In genomic region chr18:63099848-63100625, GRCh38 we compare ENCODE assay signal across 10 cellular contexts.
A peak's percentile ranks its signal among the peaks of the same experiment; 100 is the strongest.
DNase-seq lines count a peak whose midpoint lies in the region; ATAC-seq and TF ChIP-seq lines count a peak whose summit lies in the region.
"Had no signal": no experiment of that assay in that cellular context is flagged by ENCODE, and none has a peak within 500 bp of the region (broad histone marks: within the 10 kb centered on the region; RNA-seq: fewer than 3 reads in every experiment).

No MANE protein-coding gene starts in this region.

- no peak for TF ChIP-seq POLR2A in upper lobe of left lung (IDR thresholded peaks at IDR 0.05)

- H3K9me3 Mint-ChIP-seq in activated naive CD4-positive, alpha-beta T cell treated with anti-CD3 and anti-CD28 coated beads, Interleukin-2, amount 10 ng/mL, durations not matched to agents 7 days and 5 days: peaks cover 5% of the 10 kb centered on the region
- peaks cover 0 to 7% of the 10 kb centered on the region in 2 donors for H3K9me3 Mint-ChIP-seq in activated naive CD4-positive, alpha-beta T cell treated with anti-CD3 and anti-CD28 coated beads, Interleukin-2, amount 50 U/mL, for 72 hours
- H3K9me3 Mint-ChIP-seq in HFFc6: peaks cover 5% of the 10 kb centered on the region
- H3K9me3 Mint-ChIP-seq: IgD-negative memory B cell had no signal

- H3K27me3 Mint-ChIP-seq in activated naive CD4-positive, alpha-beta T cell treated with anti-CD3 and anti-CD28 coated beads, Interleukin-2, amount 10 ng/mL, durations not matched to agents 7 days and 5 days: peaks cover 30% of the 10 kb centered on the region
- peaks cover 32% of the 10 kb centered on the region for H3K27me3 Mint-ChIP-seq in HFFc6 (ENCODE audit: insufficient read depth)

- no peak for TF ChIP-seq EP300 in upper lobe of left lung (IDR thresholded peaks at IDR 0.05)

- H3K4me1 ChIP-seq in upper lobe of left lung: peaks cover 0 to 23% (median 19%) of the 10 kb centered on the region in 4 donors

- peaks cover 74% of the 10 kb centered on the region for H3K4me1 Mint-ChIP-seq in activated naive CD4-positive, alpha-beta T cell treated with anti-CD3 and anti-CD28 coated beads, Interleukin-2, amount 10 ng/mL, durations not matched to agents 7 days and 5 days
- H3K4me1 Mint-ChIP-seq in HFFc6 (ENCODE audit: low read depth): no peaks in the 10 kb centered on the region

- peak overlapping the region; percentile 33 for H3K27ac Mint-ChIP-seq in activated naive CD4-positive, alpha-beta T cell treated with anti-CD3 and anti-CD28 coated beads, Interleukin-2, amount 10 ng/mL, durations not matched to agents 7 days and 5 days
- H3K27ac Mint-ChIP-seq in activated naive CD4-positive, alpha-beta T cell treated with anti-CD3 and anti-CD28 coated beads, Interleukin-2, amount 50 U/mL, for 72 hours: no peak overlapping the region
- no peak overlapping the region for H3K27ac Mint-ChIP-seq in HFFc6
- H3K27ac Mint-ChIP-seq: B cell had no signal

- ATAC-seq in activated naive CD4-positive, alpha-beta T cell treated with anti-CD3 and anti-CD28 coated beads, Interleukin-2, amount 50 U/mL, for 72 hours: no peak
- peak; percentile 38 for ATAC-seq in HG03469 (IDR thresholded peaks at IDR 0.05; ENCODE audit: unreplicated experiment)
- peak; percentile 41 to 70 for ATAC-seq in upper lobe of left lung (ENCODE audit: low FRiP score in 2 of 2)
- ATAC-seq in GM19351 (IDR thresholded peaks at IDR 0.05; ENCODE audit: unreplicated experiment): no peak

- DNase-seq in activated naive CD4-positive, alpha-beta T cell treated with anti-CD3 and anti-CD28 coated beads, Interleukin-2, amount 10 ng/mL, durations not matched to agents 7 days and 5 days: no peak
- no peak for DNase-seq in activated naive CD4-positive, alpha-beta T cell treated with anti-CD3 and anti-CD28 coated beads, Interleukin-2, amount 50 U/mL, for 72 hours (ENCODE audit: low spot score in 2 of 2)
- DNase-seq in epithelial cell of proximal tubule (ENCODE audit: low read depth): peak; percentile 20
- DNase-seq in upper lobe of left lung: peak in 1 of 2 donors; percentile 54
- DNase-seq in HFFc6: no peak
- no peak for DNase-seq in CD1c-positive myeloid dendritic cell (ENCODE audit: extremely low spot score)

- peak overlapping the region in 1 of 4 donors; percentile 7 for H3K27ac ChIP-seq in upper lobe of left lung

- H3K36me3 ChIP-seq in upper lobe of left lung: no peaks in the 10 kb centered on the region

- H3K4me3 ChIP-seq in epithelial cell of proximal tubule (ENCODE audit: low read depth, low read length) (no peak overlapping the region), upper lobe of left lung (no peak overlapping the region)

- H3K9me3 ChIP-seq in upper lobe of left lung: no peaks in the 10 kb centered on the region

- no peak overlapping the region for H3K4me3 Mint-ChIP-seq in activated naive CD4-positive, alpha-beta T cell treated with anti-CD3 and anti-CD28 coated beads, Interleukin-2, amount 10 ng/mL, durations not matched to agents 7 days and 5 days
- H3K4me3 Mint-ChIP-seq in HFFc6: no peak overlapping the region
- H3K4me3 Mint-ChIP-seq: B cell had no signal

- CTCF ChIA-PET in activated naive CD4-positive, alpha-beta T cell treated with anti-CD3 and anti-CD28 coated beads, Interleukin-2, amount 10 ng/mL, durations not matched to agents 7 days and 5 days (lab: Charles Lee): interaction anchor here (1.2 kb wide), 1 partner anchor 21 kb away, joined by 3 read pairs; no protein-coding TSS in a partner anchor

- TF ChIP-seq CTCF in epithelial cell of proximal tubule (conservative IDR thresholded peaks at IDR 0.05; ENCODE audit: low read depth, low read length) (no peak), upper lobe of left lung (IDR thresholded peaks at IDR 0.05) (no peak), HFFc6 (IDR thresholded peaks at IDR 0.05) (no peak)

- WGBS in upper lobe of left lung, 2 donors: 47 to 59% methylated on average over 5 to 10 of the region's 10 CpGs

- H3K36me3 Mint-ChIP-seq in activated naive CD4-positive, alpha-beta T cell treated with anti-CD3 and anti-CD28 coated beads, Interleukin-2, amount 10 ng/mL, durations not matched to agents 7 days and 5 days: peaks cover 12% of the 10 kb centered on the region
- peaks cover 0 to 15% of the 10 kb centered on the region in 2 donors for H3K36me3 Mint-ChIP-seq in activated naive CD4-positive, alpha-beta T cell treated with anti-CD3 and anti-CD28 coated beads, Interleukin-2, amount 50 U/mL, for 72 hours
- no peaks in the 10 kb centered on the region for H3K36me3 Mint-ChIP-seq in HFFc6 (ENCODE audit: low read depth)

- no peaks in the 10 kb centered on the region for H3K27me3 ChIP-seq in upper lobe of left lung

Comparison
In these comparisons a context has a peak if more than half of its experiments do, and no peak if none do; other contexts are left out.
1. ATAC-seq: peak in HG03469 (single experiment) and upper lobe of left lung (2 of 2); none in activated naive CD4-positive, alpha-beta T cell treated with anti-CD3 and anti-CD28 coated beads, Interleukin-2, amount 50 U/mL, for 72 hours (0 of 2) and GM19351 (single experiment).